Comparison of ENCODE assay signal across 2 cellular contexts in the genomic region with DNA sequence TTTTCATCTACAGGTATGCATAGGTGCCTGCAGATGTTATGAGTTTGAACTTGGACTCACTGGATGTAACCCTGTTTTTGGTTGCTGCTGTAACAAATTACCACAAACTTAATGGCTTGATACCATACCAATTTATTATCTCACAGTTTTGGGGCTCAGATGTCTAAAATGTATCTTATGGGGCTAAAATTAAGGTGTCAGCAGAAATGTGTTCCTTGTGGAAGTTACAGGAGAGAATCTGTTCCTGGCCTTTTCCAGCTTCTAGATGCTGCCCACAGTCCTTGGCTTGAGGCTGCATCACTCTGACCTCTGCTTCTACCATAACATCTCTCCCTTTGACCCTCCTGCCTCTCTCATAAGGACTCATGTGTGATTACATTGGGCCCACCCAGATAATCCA.
TF ChIP-seq lines count a peak whose summit lies in the region.

No MANE protein-coding gene starts in this region.

TF ChIP-seq in HepG2, 621 proteins besides CTCF, POLR2A, EP300 and RAD21:
- TF ChIP-seq MAFK (conservative IDR thresholded peaks at IDR 0.05 in 1 of 2, IDR thresholded peaks at IDR 0.05 in 1 of 2; ENCODE audit: low read length in 2 of 2) (peak; percentile 81 to 87), ZNF296 (CRISPR knock-in tag; conservative IDR thresholded peaks at IDR 0.05) (no peak), MAFF (IDR thresholded peaks at IDR 0.05; ENCODE audit: low read depth, low read length) (peak; percentile 74)
TF ChIP-seq in HepG2: peak in this region for 2.

TF ChIP-seq in GM12878, 131 proteins besides CTCF, POLR2A, EP300 and RAD21:
- TF ChIP-seq, protein P1, sequence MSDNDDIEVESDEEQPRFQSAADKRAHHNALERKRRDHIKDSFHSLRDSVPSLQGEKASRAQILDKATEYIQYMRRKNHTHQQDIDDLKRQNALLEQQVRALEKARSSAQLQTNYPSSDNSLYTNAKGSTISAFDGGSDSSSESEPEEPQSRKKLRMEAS (IDR thresholded peaks at IDR 0.05; ENCODE audit: low read depth, low read length) = no peak
- TF ChIP-seq GATAD2B (conservative IDR thresholded peaks at IDR 0.05; ENCODE audit: low read depth) = no peak
- TF ChIP-seq NR2C1 (IDR thresholded peaks at IDR 0.05) = no peak
- no peak for TF ChIP-seq ZNF384 (IDR thresholded peaks at IDR 0.05; ENCODE audit: borderline replicate concordance, low read depth, low read length)
- TF ChIP-seq YY1 (IDR thresholded peaks at IDR 0.05; ENCODE audit: low read depth, low read length) = no peak
- no peak for TF ChIP-seq HDGF (IDR thresholded peaks at IDR 0.05)
- TF ChIP-seq, protein P2, sequence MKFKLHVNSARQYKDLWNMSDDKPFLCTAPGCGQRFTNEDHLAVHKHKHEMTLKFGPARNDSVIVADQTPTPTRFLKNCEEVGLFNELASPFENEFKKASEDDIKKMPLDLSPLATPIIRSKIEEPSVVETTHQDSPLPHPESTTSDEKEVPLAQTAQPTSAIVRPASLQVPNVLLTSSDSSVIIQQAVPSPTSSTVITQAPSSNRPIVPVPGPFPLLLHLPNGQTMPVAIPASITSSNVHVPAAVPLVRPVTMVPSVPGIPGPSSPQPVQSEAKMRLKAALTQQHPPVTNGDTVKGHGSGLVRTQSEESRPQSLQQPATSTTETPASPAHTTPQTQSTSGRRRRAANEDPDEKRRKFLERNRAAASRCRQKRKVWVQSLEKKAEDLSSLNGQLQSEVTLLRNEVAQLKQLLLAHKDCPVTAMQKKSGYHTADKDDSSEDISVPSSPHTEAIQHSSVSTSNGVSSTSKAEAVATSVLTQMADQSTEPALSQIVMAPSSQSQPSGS (IDR thresholded peaks at IDR 0.05; ENCODE audit: low read length) = no peak
- TF ChIP-seq, protein P3, sequence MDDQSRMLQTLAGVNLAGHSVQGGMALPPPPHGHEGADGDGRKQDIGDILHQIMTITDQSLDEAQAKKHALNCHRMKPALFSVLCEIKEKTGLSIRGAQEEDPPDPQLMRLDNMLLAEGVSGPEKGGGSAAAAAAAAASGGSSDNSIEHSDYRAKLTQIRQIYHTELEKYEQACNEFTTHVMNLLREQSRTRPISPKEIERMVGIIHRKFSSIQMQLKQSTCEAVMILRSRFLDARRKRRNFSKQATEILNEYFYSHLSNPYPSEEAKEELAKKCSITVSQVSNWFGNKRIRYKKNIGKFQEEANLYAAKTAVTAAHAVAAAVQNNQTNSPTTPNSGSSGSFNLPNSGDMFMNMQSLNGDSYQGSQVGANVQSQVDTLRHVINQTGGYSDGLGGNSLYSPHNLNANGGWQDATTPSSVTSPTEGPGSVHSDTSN (IDR thresholded peaks at IDR 0.05; ENCODE audit: insufficient replicate concordance, low read depth, low read length) = no peak
- no peak for TF ChIP-seq YBX1 (IDR thresholded peaks at IDR 0.05)
- TF ChIP-seq RELA (IDR thresholded peaks at IDR 0.05; ENCODE audit: borderline replicate concordance, partially characterized antibody) = no peak
